In the genomic region with DNA sequence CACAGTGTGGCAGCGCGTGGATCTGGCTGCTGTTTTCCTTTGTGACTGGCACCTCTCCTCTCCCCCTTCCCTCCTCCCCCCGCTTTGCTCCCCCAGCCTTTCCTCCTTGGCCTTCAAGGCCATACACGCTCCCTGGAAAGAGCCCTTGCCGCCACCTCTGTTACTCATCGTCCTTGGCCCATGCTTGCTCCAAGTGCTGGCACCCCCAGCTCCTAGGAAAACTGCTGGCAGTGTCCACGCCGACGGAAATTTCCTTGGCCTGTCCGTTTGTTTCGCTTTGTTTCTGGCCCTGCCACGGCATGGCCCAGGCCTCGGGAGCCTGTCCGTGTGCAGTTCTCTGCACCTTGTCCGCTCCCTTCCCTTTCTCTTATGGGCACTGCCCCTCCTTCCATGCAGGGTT, we compare ENCODE assay signal across 17 cellular contexts. TPM values are rescaled to one million over a fixed set of nuclear protein-coding genes. Genes with fewer than 3 reads are reported as not detected.
A peak's percentile ranks its signal among the peaks of the same experiment; 100 is the strongest.
DNase-seq lines count a peak whose midpoint lies in the region; ATAC-seq and TF ChIP-seq lines count a peak whose summit lies in the region.
"Had no signal": no experiment of that assay in that cellular context is flagged by ENCODE, and none has a peak within 500 bp of the region (broad histone marks: within the 10 kb centered on the region; RNA-seq: fewer than 3 reads in every experiment).

No MANE protein-coding gene starts in this region.

- intact Hi-C loops in adrenal gland (cut with DNase I): no loop called here
- intact Hi-C loops in head of caudate nucleus (cut with DNase I): no loop called here

- no peak overlapping the region for H2AFZ ChIP-seq in Karpas-422 (ENCODE audit: low read length)

- H3K4me3 ChIP-seq in adrenal gland (peak overlapping the region in 2 of 4 donors; percentile 7 to 40), suprapubic skin (peak overlapping the region; percentile 34), Karpas-422 (ENCODE audit: low read length) (no peak overlapping the region)

- 34 to 49% (median 41%) methylated on average over 10 to 15 of the region's 15 CpGs for WGBS in adrenal gland, 4 donors
- 43% methylated on average over 15 of the region's 15 CpGs for WGBS in suprapubic skin

- H3K4me1 Mint-ChIP-seq in T-helper 17 cell: peaks cover 3% of the 10 kb centered on the region
- H3K4me1 Mint-ChIP-seq: CD8-positive, alpha-beta memory T cell had no signal

- H3K9me3 ChIP-seq in adrenal gland (replicated peaks in 1 of 3) (no peaks in the 10 kb centered on the region), suprapubic skin (no peaks in the 10 kb centered on the region), Karpas-422 (ENCODE audit: low read length) (no peaks in the 10 kb centered on the region), T-helper 17 cell (ENCODE audit: control insufficient read depth, low read length, poor library complexity, severe bottlenecking) (no peaks in the 10 kb centered on the region)

- no peaks in the 10 kb centered on the region for H3K9me2 ChIP-seq in Karpas-422 (replicated peaks; ENCODE audit: insufficient read depth, low read length)

- H3K36me3 ChIP-seq in adrenal gland (replicated peaks in 1 of 2) (no peaks in the 10 kb centered on the region), suprapubic skin (no peaks in the 10 kb centered on the region), Karpas-422 (ENCODE audit: insufficient read depth, low read length) (no peaks in the 10 kb centered on the region)
- H3K36me3 ChIP-seq: WERI-Rb-1 had no signal

- no peak overlapping the region for H3K9ac ChIP-seq in Karpas-422 (ENCODE audit: low read length)

- H3K27ac ChIP-seq in adrenal gland (peak overlapping the region; percentile 69 to 93 (median 92)), suprapubic skin (peak overlapping the region; percentile 74), Karpas-422 (ENCODE audit: low read length) (no peak overlapping the region)
- H3K27ac ChIP-seq: WERI-Rb-1 had no signal

- H3K4me3 Mint-ChIP-seq in T-helper 17 cell: no peak overlapping the region
- H3K4me3 Mint-ChIP-seq: CD8-positive, alpha-beta memory T cell; type B pancreatic cell had no signal

- no peak overlapping the region for H3K4me2 ChIP-seq in Karpas-422 (ENCODE audit: low read depth, low read length, poor library complexity, severe bottlenecking)

- TF ChIP-seq CTCF in adrenal gland (IDR thresholded peaks at IDR 0.05): no peak
- no peak for TF ChIP-seq CTCF in suprapubic skin (IDR thresholded peaks at IDR 0.05)

- TF ChIP-seq EP300 in suprapubic skin (IDR thresholded peaks at IDR 0.05): no peak

- H3K79me2 ChIP-seq in Karpas-422 (ENCODE audit: low read length): no peaks in the 10 kb centered on the region

- no peaks in the 10 kb centered on the region for H4K20me1 ChIP-seq in Karpas-422 (ENCODE audit: insufficient read depth, low read depth, low read length)

- DNase-seq in GM04503 (ENCODE audit: low read depth) (peak; percentile 31), adrenal gland (peak; percentile 77 to 93 (median 91)), head of caudate nucleus (peak in 26 of 42 donors; percentile 16 to 81 (median 40)), suprapubic skin (ENCODE audit: low spot score in 2 of 2) (peak in 1 of 2 donors; percentile 85), 8988T (no peak), Karpas-422 (no peak), T-helper 17 cell (no peak), DMS79 (lab: John Stamatoyannopoulos, UW) (no peak)
- DNase-seq: activated CD8-positive, alpha-beta memory T cell treated with anti-CD3 and anti-CD28 coated beads for 24 hours; activated gamma-delta T cell; CD8-positive, alpha-beta memory T cell; NCI-H1417 treated with DMSO at 0.1 percent for 48 hours; stimulated activated CD4-positive, alpha-beta T cell treated with anti-CD3 and anti-CD28 coated beads, Interleukin-1b, Interleukin-23, amount 100 ng/mL, for 48 hours; WERI-Rb-1 had no signal

- TF ChIP-seq POLR2A in adrenal gland (IDR thresholded peaks at IDR 0.05) (no peak), suprapubic skin (IDR thresholded peaks at IDR 0.05) (no peak)

- ATAC-seq in T-helper 17 cell: no peak

- H3K27me3 ChIP-seq in adrenal gland (no peaks in the 10 kb centered on the region), suprapubic skin (no peaks in the 10 kb centered on the region), Karpas-422 (ENCODE audit: low read length) (no peaks in the 10 kb centered on the region)

- H3K36me3 Mint-ChIP-seq in T-helper 17 cell (ENCODE audit: low read depth): no peaks in the 10 kb centered on the region
- H3K36me3 Mint-ChIP-seq: CD8-positive, alpha-beta memory T cell; type B pancreatic cell had no signal

- H3K27ac Mint-ChIP-seq in T-helper 17 cell: no peak overlapping the region
- H3K27ac Mint-ChIP-seq: type B pancreatic cell had no signal

- H3K4me1 ChIP-seq in adrenal gland (replicated peaks in 1 of 2) (peaks cover 23 to 27% of the 10 kb centered on the region in 2 donors), suprapubic skin (peaks cover 20% of the 10 kb centered on the region), Karpas-422 (ENCODE audit: low read length) (no peaks in the 10 kb centered on the region; the same call in 1 of the 2 replicates)

- peaks cover 10% of the 10 kb centered on the region for H3K27me3 Mint-ChIP-seq in T-helper 17 cell

RNA-seq across cellular contexts. Expression of a gene that starts 18.0 kb away (rescaled TPM):
- total RNA-seq in adrenal gland (under 1 TPM in 1 of 8 donors, not detected in 7; 0.56 TPM), suprapubic skin (not detected), T-helper 17 cell (not detected)
- polyA plus RNA-seq in adrenal gland: not detected
- total RNA-seq in Karpas-422 (2014; rRNA removed; shearing (Covaris generic); ENCODE audit: low replicate concordance): not detected in 2 replicates
- total RNA-seq: CD8-positive, alpha-beta memory T cell; glomerular endothelial cell; H4 had no signal
- polyA plus RNA-seq: CD8-positive, alpha-beta memory T cell had no signal

RNA-seq across cellular contexts. Expression of a gene that starts 32.9 kb away (rescaled TPM):
- total RNA-seq in adrenal gland (10 to 100 TPM; 16.8 to 29.8 (median 22.2) TPM), suprapubic skin (10 to 100 TPM; 24.9 to 40.1 (median 26.5) TPM), T-helper 17 cell (10 to 100 TPM; 46.9 to 47.9 TPM)
- 10 to 100 TPM; 10.4 to 23.6 (median 19.2) TPM for polyA plus RNA-seq in adrenal gland
- total RNA-seq in Karpas-422 (2014; rRNA removed; shearing (Covaris generic); ENCODE audit: low replicate concordance): 30.1 and 36.5 TPM in 2 replicates

RNA-seq across cellular contexts. Expression of a gene that starts 49.0 kb away (rescaled TPM):
- total RNA-seq in adrenal gland (1 to 10 TPM in 7 of 8 donors, under 1 TPM in 1; 0.69 to 6.4 (median 2.4) TPM), suprapubic skin (10 to 100 TPM in 3 of 4 donors, 1 to 10 TPM in 1; 10.0 to 99.4 (median 61.1) TPM), T-helper 17 cell (10 to 100 TPM; 50.4 to 53.9 TPM)
- 1 to 10 TPM; 1.6 to 3.7 (median 1.8) TPM for polyA plus RNA-seq in adrenal gland
- 163 and 177 TPM in 2 replicates for total RNA-seq in Karpas-422 (2014; rRNA removed; shearing (Covaris generic); ENCODE audit: low replicate concordance)

Comparison
In these comparisons a context has a peak if more than half of its experiments do, and no peak if none do; other contexts are left out.
1. DNase-seq: peak in GM04503 (single experiment), adrenal gland (7 of 7) and head of caudate nucleus (26 of 42); none in 8988T (single experiment), Karpas-422 (single experiment), T-helper 17 cell (0 of 3) and DMS79 (single experiment).